Comparison of ENCODE assay signal across 1 cellular context in the genomic region with DNA sequence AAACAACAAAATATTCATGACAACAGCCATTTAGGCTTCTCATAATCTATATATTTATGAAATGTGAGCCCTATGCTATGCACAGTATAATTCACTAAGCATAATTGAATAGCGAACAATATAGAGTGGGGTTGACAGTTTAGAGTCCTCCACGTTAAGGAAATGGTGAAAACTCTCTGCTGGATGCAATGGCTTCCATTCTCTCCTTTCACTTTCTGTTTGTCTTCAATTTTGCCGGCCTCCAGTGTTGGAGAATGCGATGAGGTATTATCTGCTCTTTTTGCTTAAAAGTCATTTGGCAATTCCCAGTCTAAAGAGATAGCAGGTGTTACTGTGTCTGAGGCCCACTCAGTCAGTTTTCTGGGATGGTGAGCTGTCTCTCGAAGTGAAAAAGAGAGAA.
TF ChIP-seq lines count a peak whose summit lies in the region.

No MANE protein-coding gene starts in this region.

TF ChIP-seq in H1, 55 proteins besides CTCF, POLR2A, EP300 and RAD21:
- TF ChIP-seq TEAD4 (IDR thresholded peaks at IDR 0.05; ENCODE audit: low read depth, low read length), result no peak
- TF ChIP-seq CBX5 (IDR thresholded peaks at IDR 0.05; ENCODE audit: low read depth, low read length), result no peak
- TF ChIP-seq CEBPB (IDR thresholded peaks at IDR 0.05; ENCODE audit: low read depth, low read length), result no peak
